In the genomic region with DNA sequence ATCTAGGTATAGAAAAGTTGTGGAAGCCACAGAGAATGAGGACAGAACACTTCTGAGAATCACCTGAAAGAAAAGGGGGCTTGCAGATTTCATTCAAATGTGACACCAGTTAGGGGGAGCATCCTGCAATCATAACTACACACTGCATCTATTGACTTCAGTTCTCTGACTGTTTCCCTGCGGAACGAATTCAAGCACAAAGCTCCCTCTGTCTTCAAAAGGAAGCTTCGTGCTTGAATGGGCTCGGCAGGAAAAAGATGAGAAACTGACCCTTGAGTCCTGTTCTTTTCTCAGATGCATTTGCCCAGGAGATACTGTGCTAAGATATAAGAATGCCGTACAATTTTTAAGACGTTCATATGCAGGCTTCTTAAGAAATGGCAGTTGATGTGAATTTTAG, we compare ENCODE assay signal across 13 cellular contexts.
"Had no signal": no experiment of that assay in that cellular context is flagged by ENCODE, and none has a peak within 500 bp of the region (broad histone marks: within the 10 kb centered on the region; RNA-seq: fewer than 3 reads in every experiment).

No MANE protein-coding gene starts in this region.

- H3K4me3 ChIP-seq: lower lobe of right lung, mucosa of descending colon, skin epidermis, suprapubic skin had no signal

- H3K27ac ChIP-seq: lower lobe of right lung, skin epidermis, suprapubic skin had no signal

- ATAC-seq: activated CD4-positive, CD25-positive, alpha-beta regulatory T cell treated with anti-CD3 and anti-CD28 coated beads, Interleukin-2, amount 50 U/mL, for 24 hours; lower lobe of right lung; mucosa of descending colon; naive thymus-derived CD4-positive, alpha-beta T cell; right cardiac atrium; stimulated activated naive CD8-positive, alpha-beta T cell treated with anti-CD3 and anti-CD28 coated beads, Interleukin-15, Interleukin-2, amounts not matched to agents 100 U/mL and 50 U/mL, for 24 hours had no signal

- H3K27me3 ChIP-seq: suprapubic skin had no signal

- H3K36me3 ChIP-seq: lower lobe of right lung, suprapubic skin had no signal

- H3K9me3 ChIP-seq: lower lobe of right lung, suprapubic skin had no signal

- DNase-seq: activated naive CD8-positive, alpha-beta T cell treated with anti-CD3 and anti-CD28 coated beads, Interleukin-2, amount 10 ng/mL, durations not matched to agents 7 days and 5 days; endodermal cell; lower lobe of right lung; mucosa of descending colon; naive thymus-derived CD4-positive, alpha-beta T cell; nucleus accumbens; right cardiac atrium; stimulated activated CD4-positive, alpha-beta T cell treated with anti-CD3 and anti-CD28 coated beads, Interleukin-4, amount 100 ng/mL, for 24 hours; stimulated activated naive CD8-positive, alpha-beta T cell treated with anti-CD3 and anti-CD28 coated beads, Interleukin-15, Interleukin-2, amounts not matched to agents 100 U/mL and 50 U/mL, for 24 hours had no signal

- FAIRE-seq: bronchial epithelial cell had no signal

- H3K4me1 ChIP-seq: lower lobe of right lung had no signal
